In genomic region chr5:132238169-132238744, GRCh38 we compare ENCODE assay signal across 1 cellular context.
TF ChIP-seq lines count a peak whose summit lies in the region.

No MANE protein-coding gene starts in this region.

TF ChIP-seq in GM12878, 131 proteins besides CTCF, POLR2A, EP300 and RAD21 (continued from another document):
- TF ChIP-seq CEBPZ (IDR thresholded peaks at IDR 0.05; ENCODE audit: low read depth, low read length): no peak
- no peak for TF ChIP-seq SMAD5 (IDR thresholded peaks at IDR 0.05; ENCODE audit: low read depth)
- no peak for TF ChIP-seq FOXM1 (IDR thresholded peaks at IDR 0.05; ENCODE audit: low read depth, low read length)
- TF ChIP-seq PRDM15 (CRISPR knock-in tag; IDR thresholded peaks at IDR 0.05): no peak
- TF ChIP-seq EZH2 (IDR thresholded peaks at IDR 0.05; ENCODE audit: borderline replicate concordance, control insufficient read depth, low read depth, low read length): no peak
- 0 out of 2 replicates have a peak, but pooled peaks have one; percentile 43 for TF ChIP-seq NBN (IDR thresholded peaks at IDR 0.05)
- no peak for TF ChIP-seq TCF3 (IDR thresholded peaks at IDR 0.05; ENCODE audit: borderline replicate concordance, insufficient read depth, low read depth, low read length)
- TF ChIP-seq ZNF274 (IDR thresholded peaks at IDR 0.05; ENCODE audit: insufficient read depth, insufficient read length): no peak
- TF ChIP-seq BRCA1 (IDR thresholded peaks at IDR 0.05; ENCODE audit: low read depth, low read length): no peak
